Comparison of ENCODE assay signal across 8 cellular contexts in genomic region chr3:52278510-52279069, GRCh38. TPM values are rescaled to one million over a fixed set of nuclear protein-coding genes. Genes with fewer than 3 reads are reported as not detected.
DNase-seq lines count a peak whose midpoint lies in the region; ATAC-seq and TF ChIP-seq lines count a peak whose summit lies in the region.

Gene WDR82 (minus strand): TSS chr3:52278649. CDS start chr3:52278361, 288 bp downstream.

- peak; percentile 52 for ATAC-seq in GM18870 (IDR thresholded peaks at IDR 0.05; ENCODE audit: unreplicated experiment)
- ATAC-seq in HG03135 (IDR thresholded peaks at IDR 0.05; ENCODE audit: unreplicated experiment): peak; percentile 79

- H3K27ac ChIP-seq in AG04450 (ENCODE audit: low read depth, low read length) (peak within 1 kb of the TSS; percentile 90), WERI-Rb-1 (peak within 1 kb of the TSS; percentile 92), breast epithelium (peak within 1 kb of the TSS; percentile 94 to 99)

- TF ChIP-seq CTCF in AG04450 (IDR thresholded peaks at IDR 0.05; ENCODE audit: low read depth, low read length): peak; percentile 53
- peak; percentile 53 for TF ChIP-seq CTCF in WERI-Rb-1 (IDR thresholded peaks at IDR 0.05; ENCODE audit: low read depth, low read length)
- TF ChIP-seq CTCF in breast epithelium (IDR thresholded peaks at IDR 0.05): peak in 2 of 3 donors; percentile 37 to 52

- peak; percentile 74 for DNase-seq in AG04450 (ENCODE audit: low read depth, low spot score)
- peak; percentile 59 for DNase-seq in NCI-H2196 treated with DMSO at 0.1 percent for 48 hours (lab: John Stamatoyannopoulos, UW; ENCODE audit: unreplicated experiment)
- peak; percentile 93 for DNase-seq in WERI-Rb-1
- peak; percentile 96 to 98 for DNase-seq in breast epithelium (ENCODE audit: low spot score in 2 of 2)
- DNase-seq in iPS-NIHi7 (ENCODE audit: extremely low spot score): peak; percentile 96
- peak; percentile 74 for DNase-seq in smooth muscle cell of the brain vasculature (ENCODE audit: low read depth, low spot score)

- H3K4me1 ChIP-seq in breast epithelium: peaks cover 0 to 23% of the 10 kb centered on the region in 2 donors

- peaks cover 16% of the 10 kb centered on the region for H3K36me3 ChIP-seq in WERI-Rb-1
- H3K36me3 ChIP-seq in breast epithelium: no peaks in the 10 kb centered on the region

- POLR2A ChIA-PET in AG04450 (lab: Yijun Ruan, JAX): interaction anchor here (0.5 to 2.9 kb wide), 16 partner anchors 9 to 222 kb away, joined by 3 to 17 read pairs (median 4); partner anchors contain the start of genes DUSP7, GLYCTK, POC1A and PPM1M

- peaks cover 3% of the 10 kb centered on the region; the same call in 1 of the 2 replicates for H3K9me3 ChIP-seq in AG04450 (ENCODE audit: control insufficient read depth, insufficient read depth, low read length)
- no peaks in the 10 kb centered on the region for H3K9me3 ChIP-seq in WERI-Rb-1 (ENCODE audit: severe bottlenecking)
- H3K9me3 ChIP-seq in breast epithelium: no peaks in the 10 kb centered on the region

- CTCF ChIA-PET in AG04450 (lab: Charles Lee): interaction anchor here (0.6 to 4.0 kb wide), 14 partner anchors 15 to 257 kb away, joined by 3 to 37 read pairs (median 4); no protein-coding TSS in a partner anchor

- H3K27me3 ChIP-seq in AG04450 (ENCODE audit: control insufficient read depth, insufficient read depth, low read length): no peaks in the 10 kb centered on the region
- no peaks in the 10 kb centered on the region for H3K27me3 ChIP-seq in WERI-Rb-1 (ENCODE audit: insufficient read depth, low read depth, severe bottlenecking)
- no peaks in the 10 kb centered on the region for H3K27me3 ChIP-seq in breast epithelium

- peak; percentile 38 for TF ChIP-seq POLR2A in breast epithelium (IDR thresholded peaks at IDR 0.05)

- intact Hi-C loops in breast epithelium (cut with DNase I; ENCODE audit: low total_unique reads): no loop called here

- H3K4me3 ChIP-seq in AG04450 (ENCODE audit: low read depth, low read length) (peak within 1 kb of the TSS; percentile 99), WERI-Rb-1 (ENCODE audit: low read depth, low read length) (peak within 1 kb of the TSS; percentile 82), breast epithelium (peak within 1 kb of the TSS; percentile 83 to 86 (median 85))

RNA-seq across cellular contexts. Expression of gene WDR82, which starts in this region (rescaled TPM):
- 69.2 and 77.6 TPM in 2 replicates for polyA plus RNA-seq in AG04450 (2011; rRNA removed)
- polyA minus RNA-seq in AG04450 (2011; rRNA and poly(A)+ RNA removed): 62.2 and 73.6 TPM in 2 replicates
- total RNA-seq in breast epithelium: 10 to 100 TPM; 49.6 to 53.1 (median 52.1) TPM

Comparison
In these comparisons a context has a peak if more than half of its experiments do, and no peak if none do; other contexts are left out.
1. Peak in every context shown above with its lines: DNase-seq, ATAC-seq, H3K4me3 ChIP-seq and H3K27ac ChIP-seq.